Comparison of ENCODE assay signal across 26 cellular contexts in the genomic region with DNA sequence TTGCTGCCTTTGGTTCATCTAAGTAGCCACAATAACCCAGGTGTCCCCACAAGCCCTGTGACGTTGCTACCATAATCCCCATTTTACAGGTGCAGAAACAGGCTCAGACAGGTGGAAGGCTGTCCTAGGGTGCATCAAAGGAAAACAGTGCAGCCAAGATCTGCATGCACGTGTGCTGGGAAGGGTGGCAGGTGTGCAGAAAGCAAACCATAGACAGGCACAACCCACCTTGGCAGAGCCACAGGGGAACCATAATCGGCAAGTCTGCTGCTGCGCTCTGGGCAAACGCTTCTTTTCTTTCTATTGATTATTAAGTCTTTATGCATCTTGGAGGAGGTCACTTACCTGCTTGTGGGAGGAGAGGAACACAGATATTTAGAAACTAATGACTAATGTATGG. TPM values are rescaled to one million over a fixed set of nuclear protein-coding genes. Genes with fewer than 3 reads are reported as not detected.
DNase-seq lines count a peak whose midpoint lies in the region; ATAC-seq, FAIRE-seq and TF ChIP-seq lines count a peak whose summit lies in the region.
"Had no signal": no experiment of that assay in that cellular context is flagged by ENCODE, and none has a peak within 500 bp of the region (broad histone marks: within the 10 kb centered on the region; RNA-seq: fewer than 3 reads in every experiment).

No MANE protein-coding gene starts in this region.

- H3K27me3 ChIP-seq in pancreas = no peaks in the 10 kb centered on the region
- H3K27me3 ChIP-seq in tibial artery = peaks cover 0 to 5% of the 10 kb centered on the region in 2 donors
- H3K27me3 ChIP-seq: BE2C; BLaER1 treated with 17β-estradiol and CSF1 and Interleukin-3, amounts not matched to agents 10 nM and 100 nM had no signal

- H3K27ac ChIP-seq in pancreas (no peak overlapping the region), tibial artery (no peak overlapping the region)
- H3K27ac ChIP-seq: A549; BLaER1 treated with 17β-estradiol and CSF1 and Interleukin-3, amounts not matched to agents 10 nM and 100 nM; GM23248 had no signal

- H3K36me3 ChIP-seq in pancreas = no peaks in the 10 kb centered on the region
- H3K36me3 ChIP-seq in tibial artery = no peaks in the 10 kb centered on the region
- H3K36me3 ChIP-seq: BLaER1 treated with 17β-estradiol and CSF1 and Interleukin-3, amounts not matched to agents 10 nM and 100 nM had no signal

- H3K4me3 Mint-ChIP-seq in glutamatergic neuron (ENCODE audit: unreplicated experiment) = peak overlapping the region; percentile 13
- H3K4me3 Mint-ChIP-seq: CD14-positive monocyte; CD4-positive, alpha-beta T cell; CD8-positive, alpha-beta memory T cell had no signal

- no peak for FAIRE-seq in pancreas (lab: Jason Lieb, UNC)
- FAIRE-seq in frontal cortex (lab: Jason Lieb, UNC) = no peak
- FAIRE-seq: A549, D721Med, GM12878, GM19239, H1 had no signal

- TF ChIP-seq CTCF in glutamatergic neuron (IDR thresholded peaks at IDR 0.05; ENCODE audit: partially characterized antibody, unreplicated experiment) (no peak), pancreas (IDR thresholded peaks at IDR 0.05) (no peak), tibial artery (IDR thresholded peaks at IDR 0.05) (no peak)

- H3K9me3 ChIP-seq in pancreas (no peaks in the 10 kb centered on the region), tibial artery (no peaks in the 10 kb centered on the region)
- H3K9me3 ChIP-seq: A549; BE2C; BLaER1 treated with 17β-estradiol and CSF1 and Interleukin-3, amounts not matched to agents 10 nM and 100 nM had no signal

- H3K4me1 Mint-ChIP-seq in glutamatergic neuron (ENCODE audit: low read depth, unreplicated experiment) = peaks cover 20% of the 10 kb centered on the region
- H3K4me1 Mint-ChIP-seq: CD14-positive monocyte; CD8-positive, alpha-beta memory T cell had no signal

- peaks cover 1% of the 10 kb centered on the region for H3K27me3 Mint-ChIP-seq in glutamatergic neuron (ENCODE audit: unreplicated experiment)

- no peak overlapping the region for H3K27ac Mint-ChIP-seq in glutamatergic neuron (ENCODE audit: unreplicated experiment)
- H3K27ac Mint-ChIP-seq: CD4-positive, alpha-beta T cell; CD8-positive, alpha-beta memory T cell had no signal

- intact Hi-C loops in pancreas (cut with DNase I) = loop anchor here in 1 of 3 donors (10.0 kb wide), 1 partner anchor 252 kb away; no protein-coding TSS in a partner anchor
- intact Hi-C loops in tibial artery (cut with DNase I; ENCODE audit: low total_unique reads) = no loop called here

- ATAC-seq in pancreas (peak; percentile 39 to 94 (median 57)), HG02642 (IDR thresholded peaks at IDR 0.05; ENCODE audit: poor library complexity, unreplicated experiment) (no peak)
- ATAC-seq: A549, GM12878 had no signal

- 51 to 66% methylated on average over 5 of the region's 5 CpGs for WGBS in pancreas, 2 donors

- H3K4me1 ChIP-seq in pancreas = no peaks in the 10 kb centered on the region
- no peaks in the 10 kb centered on the region for H3K4me1 ChIP-seq in tibial artery
- H3K4me1 ChIP-seq: A549 had no signal

- DNase-seq in G401 (ENCODE audit: low spot score) (peak; percentile 34), NCI-H69 (lab: John Stamatoyannopoulos, UW) (peak; percentile 17), glutamatergic neuron (no peak), pancreas (peak in 2 of 6 donors; percentile 34 to 56), frontal cortex (ENCODE audit: low spot score in 2 of 2) (no peak), tibial artery (no peak)
- DNase-seq: 8988T; ACHN; AML-193; BE2C; CD4-positive, alpha-beta T cell; CD8-positive, alpha-beta memory T cell; DMS 273 treated with DMSO at 0.1 percent for 48 hours; DND-41; GDM1; GM23248; H7; HCEC 1CT had no signal

- peaks cover 13% of the 10 kb centered on the region for H3K36me3 Mint-ChIP-seq in glutamatergic neuron (ENCODE audit: unreplicated experiment)
- H3K36me3 Mint-ChIP-seq: CD14-positive monocyte; CD8-positive, alpha-beta memory T cell had no signal

- H3K9me3 Mint-ChIP-seq in glutamatergic neuron (ENCODE audit: unreplicated experiment) = peaks cover 2% of the 10 kb centered on the region
- H3K9me3 Mint-ChIP-seq: CD4-positive, alpha-beta T cell had no signal

- H3K4me3 ChIP-seq in pancreas (no peak overlapping the region), tibial artery (no peak overlapping the region)
- H3K4me3 ChIP-seq: A549; BLaER1 treated with 17β-estradiol and CSF1 and Interleukin-3, amounts not matched to agents 10 nM and 100 nM; GM12878; GM23248 had no signal

- in situ Hi-C loops in G401 (cut with HindIII; ENCODE audit: low sequenced_read_pairs) = no loop called here

RNA-seq across cellular contexts. Expression of a gene that starts 7.1 kb away (rescaled TPM):
- total RNA-seq in G401 (2014; rRNA removed; shearing (Covaris generic)) = 0.85 TPM in 1 of 2 replicates, not detected in the other
- total RNA-seq in glutamatergic neuron (ENCODE audit: unreplicated experiment) (233 TPM), pancreas (under 1 TPM; 0.19 to 0.70 (median 0.38) TPM), frontal cortex (942 TPM)
- polyA plus RNA-seq in pancreas = 1 to 10 TPM; 1.1 to 3.5 TPM
- total RNA-seq: CD4-positive, alpha-beta T cell; CD8-positive, alpha-beta memory T cell; GM12878; GM23248 had no signal
- polyA plus RNA-seq: CD14-positive monocyte; CD8-positive, alpha-beta memory T cell; GM23248 had no signal

Comparison
In these comparisons a context has a peak if more than half of its experiments do, and no peak if none do; other contexts are left out.
1. DNase-seq: peak in G401 (single experiment) and NCI-H69 (single experiment); none in glutamatergic neuron (single experiment), frontal cortex (0 of 2) and tibial artery (0 of 2).
2. RNA of a gene that starts 7.1 kb away (total RNA-seq): 942 TPM in frontal cortex (single experiment) and 233 TPM in glutamatergic neuron (single experiment); 0.85 TPM in G401 and 0.19 to 0.70 TPM in pancreas; every median in the first group is over 100 times any median in the second.